1 cellular context compared by ENCODE assay signal in the genomic region with DNA sequence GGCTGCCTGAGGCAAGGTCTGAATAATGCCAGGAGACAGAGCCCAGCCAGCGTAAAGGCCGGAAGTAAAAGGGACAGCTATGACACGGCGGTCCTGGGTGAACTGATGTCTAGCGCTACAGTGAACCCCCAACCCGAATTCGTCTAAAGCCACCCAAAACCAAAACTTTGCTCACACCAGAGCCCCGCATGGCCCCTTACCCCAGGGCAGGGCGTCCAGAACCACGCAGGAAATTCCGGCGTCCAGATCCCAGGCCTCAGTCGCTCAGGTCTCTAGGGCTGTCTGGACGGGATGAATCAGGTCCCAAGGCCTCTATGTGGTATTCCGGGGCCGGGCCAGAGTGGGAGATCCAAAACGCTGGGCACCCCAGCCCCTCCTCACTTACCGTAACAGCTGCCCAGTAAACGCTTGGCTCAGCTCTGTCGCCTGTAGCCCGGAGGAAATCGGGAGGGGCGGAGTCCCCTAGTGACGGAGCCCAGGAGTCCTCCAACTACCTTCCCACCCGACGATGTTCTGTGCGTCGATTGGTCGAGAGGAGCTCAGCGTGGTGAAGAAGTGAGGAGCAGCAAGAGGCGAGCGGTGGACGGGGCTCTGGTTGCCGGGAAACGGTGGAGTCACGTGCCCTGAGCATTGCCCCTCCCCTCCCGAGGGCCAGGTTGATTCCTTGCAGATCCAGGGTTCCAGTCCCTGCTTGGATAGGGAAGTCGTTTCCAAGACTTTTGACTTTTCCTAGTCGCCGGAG.
TF ChIP-seq lines count a peak whose summit lies in the region.

TSS of gene CCDC32 (minus strand) at position 452 of the 742 bp plus-strand sequence. CDS start 2,027 bp downstream, outside the sequence.

TF ChIP-seq in K562, 482 proteins besides CTCF, POLR2A, EP300 and RAD21 (continued from another document and continues in another):
- TF ChIP-seq, protein P1, sequence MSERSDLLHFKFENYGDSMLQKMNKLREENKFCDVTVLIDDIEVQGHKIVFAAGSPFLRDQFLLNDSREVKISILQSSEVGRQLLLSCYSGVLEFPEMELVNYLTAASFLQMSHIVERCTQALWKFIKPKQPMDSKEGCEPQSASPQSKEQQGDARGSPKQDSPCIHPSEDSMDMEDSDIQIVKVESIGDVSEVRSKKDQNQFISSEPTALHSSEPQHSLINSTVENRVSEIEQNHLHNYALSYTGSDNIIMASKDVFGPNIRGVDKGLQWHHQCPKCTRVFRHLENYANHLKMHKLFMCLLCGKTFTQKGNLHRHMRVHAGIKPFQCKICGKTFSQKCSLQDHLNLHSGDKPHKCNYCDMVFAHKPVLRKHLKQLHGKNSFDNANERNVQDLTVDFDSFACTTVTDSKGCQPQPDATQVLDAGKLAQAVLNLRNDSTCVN (CRISPR knock-in tag; IDR thresholded peaks at IDR 0.05) = no peak
- no peak for TF ChIP-seq IRF2 (CRISPR knock-in tag; IDR thresholded peaks at IDR 0.05)
- TF ChIP-seq ZSCAN32 (CRISPR knock-in tag; IDR thresholded peaks at IDR 0.05) = no peak
- TF ChIP-seq, protein P2, sequence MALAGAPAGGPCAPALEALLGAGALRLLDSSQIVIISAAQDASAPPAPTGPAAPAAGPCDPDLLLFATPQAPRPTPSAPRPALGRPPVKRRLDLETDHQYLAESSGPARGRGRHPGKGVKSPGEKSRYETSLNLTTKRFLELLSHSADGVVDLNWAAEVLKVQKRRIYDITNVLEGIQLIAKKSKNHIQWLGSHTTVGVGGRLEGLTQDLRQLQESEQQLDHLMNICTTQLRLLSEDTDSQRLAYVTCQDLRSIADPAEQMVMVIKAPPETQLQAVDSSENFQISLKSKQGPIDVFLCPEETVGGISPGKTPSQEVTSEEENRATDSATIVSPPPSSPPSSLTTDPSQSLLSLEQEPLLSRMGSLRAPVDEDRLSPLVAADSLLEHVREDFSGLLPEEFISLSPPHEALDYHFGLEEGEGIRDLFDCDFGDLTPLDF (CRISPR knock-in tag; IDR thresholded peaks at IDR 0.05) = no peak
- TF ChIP-seq CC2D1A (IDR thresholded peaks at IDR 0.05) = no peak
- no peak for TF ChIP-seq RHOXF2B (CRISPR knock-in tag; conservative IDR thresholded peaks at IDR 0.05)
- TF ChIP-seq TARDBP (IDR thresholded peaks at IDR 0.05) = no peak
- TF ChIP-seq ATF3 (IDR thresholded peaks at IDR 0.05) = no peak
- TF ChIP-seq ATF3 (CRISPR knock-in tag; conservative IDR thresholded peaks at IDR 0.05) = no peak
- no peak for TF ChIP-seq GATAD2B (IDR thresholded peaks at IDR 0.05; ENCODE audit: borderline replicate concordance)
- TF ChIP-seq ZHX1 (conservative IDR thresholded peaks at IDR 0.05; ENCODE audit: low read length) = no peak
- TF ChIP-seq ARNT (IDR thresholded peaks at IDR 0.05) = no peak
- no peak for TF ChIP-seq ILK (tag; IDR thresholded peaks at IDR 0.05; ENCODE audit: borderline replicate concordance, low read depth)
- TF ChIP-seq SIRT6 (IDR thresholded peaks at IDR 0.05; ENCODE audit: low read depth, low read length) = no peak
- no peak for TF ChIP-seq ZNF253 (CRISPR knock-in tag; conservative IDR thresholded peaks at IDR 0.05)
- TF ChIP-seq, protein P3, sequence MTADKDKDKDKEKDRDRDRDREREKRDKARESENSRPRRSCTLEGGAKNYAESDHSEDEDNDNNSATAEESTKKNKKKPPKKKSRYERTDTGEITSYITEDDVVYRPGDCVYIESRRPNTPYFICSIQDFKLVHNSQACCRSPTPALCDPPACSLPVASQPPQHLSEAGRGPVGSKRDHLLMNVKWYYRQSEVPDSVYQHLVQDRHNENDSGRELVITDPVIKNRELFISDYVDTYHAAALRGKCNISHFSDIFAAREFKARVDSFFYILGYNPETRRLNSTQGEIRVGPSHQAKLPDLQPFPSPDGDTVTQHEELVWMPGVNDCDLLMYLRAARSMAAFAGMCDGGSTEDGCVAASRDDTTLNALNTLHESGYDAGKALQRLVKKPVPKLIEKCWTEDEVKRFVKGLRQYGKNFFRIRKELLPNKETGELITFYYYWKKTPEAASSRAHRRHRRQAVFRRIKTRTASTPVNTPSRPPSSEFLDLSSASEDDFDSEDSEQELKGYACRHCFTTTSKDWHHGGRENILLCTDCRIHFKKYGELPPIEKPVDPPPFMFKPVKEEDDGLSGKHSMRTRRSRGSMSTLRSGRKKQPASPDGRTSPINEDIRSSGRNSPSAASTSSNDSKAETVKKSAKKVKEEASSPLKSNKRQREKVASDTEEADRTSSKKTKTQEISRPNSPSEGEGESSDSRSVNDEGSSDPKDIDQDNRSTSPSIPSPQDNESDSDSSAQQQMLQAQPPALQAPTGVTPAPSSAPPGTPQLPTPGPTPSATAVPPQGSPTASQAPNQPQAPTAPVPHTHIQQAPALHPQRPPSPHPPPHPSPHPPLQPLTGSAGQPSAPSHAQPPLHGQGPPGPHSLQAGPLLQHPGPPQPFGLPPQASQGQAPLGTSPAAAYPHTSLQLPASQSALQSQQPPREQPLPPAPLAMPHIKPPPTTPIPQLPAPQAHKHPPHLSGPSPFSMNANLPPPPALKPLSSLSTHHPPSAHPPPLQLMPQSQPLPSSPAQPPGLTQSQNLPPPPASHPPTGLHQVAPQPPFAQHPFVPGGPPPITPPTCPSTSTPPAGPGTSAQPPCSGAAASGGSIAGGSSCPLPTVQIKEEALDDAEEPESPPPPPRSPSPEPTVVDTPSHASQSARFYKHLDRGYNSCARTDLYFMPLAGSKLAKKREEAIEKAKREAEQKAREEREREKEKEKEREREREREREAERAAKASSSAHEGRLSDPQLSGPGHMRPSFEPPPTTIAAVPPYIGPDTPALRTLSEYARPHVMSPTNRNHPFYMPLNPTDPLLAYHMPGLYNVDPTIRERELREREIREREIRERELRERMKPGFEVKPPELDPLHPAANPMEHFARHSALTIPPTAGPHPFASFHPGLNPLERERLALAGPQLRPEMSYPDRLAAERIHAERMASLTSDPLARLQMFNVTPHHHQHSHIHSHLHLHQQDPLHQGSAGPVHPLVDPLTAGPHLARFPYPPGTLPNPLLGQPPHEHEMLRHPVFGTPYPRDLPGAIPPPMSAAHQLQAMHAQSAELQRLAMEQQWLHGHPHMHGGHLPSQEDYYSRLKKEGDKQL (CRISPR knock-in tag; IDR thresholded peaks at IDR 0.05; ENCODE audit: borderline replicate concordance) = no peak
- TF ChIP-seq, protein P4, sequence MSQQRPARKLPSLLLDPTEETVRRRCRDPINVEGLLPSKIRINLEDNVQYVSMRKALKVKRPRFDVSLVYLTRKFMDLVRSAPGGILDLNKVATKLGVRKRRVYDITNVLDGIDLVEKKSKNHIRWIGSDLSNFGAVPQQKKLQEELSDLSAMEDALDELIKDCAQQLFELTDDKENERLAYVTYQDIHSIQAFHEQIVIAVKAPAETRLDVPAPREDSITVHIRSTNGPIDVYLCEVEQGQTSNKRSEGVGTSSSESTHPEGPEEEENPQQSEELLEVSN (IDR thresholded peaks at IDR 0.05; ENCODE audit: borderline replicate concordance in 1 of 2, extremely low read depth in 1 of 2, insufficient read depth in 1 of 2, insufficient read length in 1 of 2, low read depth in 1 of 2, low read length in 1 of 2, poor library complexity in 1 of 2, severe bottlenecking in 1 of 2) = peak; percentile 86 to 87
- TF ChIP-seq HDAC6 (IDR thresholded peaks at IDR 0.05; ENCODE audit: low read depth, low read length) = no peak
- TF ChIP-seq TCF7L2 (IDR thresholded peaks at IDR 0.05; ENCODE audit: low read depth, low read length) = no peak
- peak; percentile 70 for TF ChIP-seq TAF1 (IDR thresholded peaks at IDR 0.05; ENCODE audit: control insufficient read depth, extremely low read depth, insufficient read depth, low read length, severe bottlenecking)
- TF ChIP-seq, protein P5, sequence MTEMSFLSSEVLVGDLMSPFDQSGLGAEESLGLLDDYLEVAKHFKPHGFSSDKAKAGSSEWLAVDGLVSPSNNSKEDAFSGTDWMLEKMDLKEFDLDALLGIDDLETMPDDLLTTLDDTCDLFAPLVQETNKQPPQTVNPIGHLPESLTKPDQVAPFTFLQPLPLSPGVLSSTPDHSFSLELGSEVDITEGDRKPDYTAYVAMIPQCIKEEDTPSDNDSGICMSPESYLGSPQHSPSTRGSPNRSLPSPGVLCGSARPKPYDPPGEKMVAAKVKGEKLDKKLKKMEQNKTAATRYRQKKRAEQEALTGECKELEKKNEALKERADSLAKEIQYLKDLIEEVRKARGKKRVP (CRISPR knock-in tag; IDR thresholded peaks at IDR 0.05) = no peak
- TF ChIP-seq ZNF655 (CRISPR knock-in tag; IDR thresholded peaks at IDR 0.05) = no peak
- no peak for TF ChIP-seq ZNF551 (CRISPR knock-in tag; IDR thresholded peaks at IDR 0.05)
- TF ChIP-seq ETV1 (tag; conservative IDR thresholded peaks at IDR 0.05; ENCODE audit: low read depth) = peak; percentile 87
- no peak for TF ChIP-seq ZNF408 (CRISPR knock-in tag; IDR thresholded peaks at IDR 0.05; ENCODE audit: low read depth)
- TF ChIP-seq PHB (CRISPR knock-in tag; IDR thresholded peaks at IDR 0.05) = no peak
- peak; percentile 18; the same call in 1 of the 2 replicates for TF ChIP-seq ZBTB7A (IDR thresholded peaks at IDR 0.05; ENCODE audit: borderline replicate concordance, control insufficient read depth, low read depth, low read length)
- peak; percentile 83 for TF ChIP-seq CREM (IDR thresholded peaks at IDR 0.05; ENCODE audit: low read depth)
- TF ChIP-seq PTBP1 (IDR thresholded peaks at IDR 0.05; ENCODE audit: low read depth, low read length) = no peak
- TF ChIP-seq, protein P6, sequence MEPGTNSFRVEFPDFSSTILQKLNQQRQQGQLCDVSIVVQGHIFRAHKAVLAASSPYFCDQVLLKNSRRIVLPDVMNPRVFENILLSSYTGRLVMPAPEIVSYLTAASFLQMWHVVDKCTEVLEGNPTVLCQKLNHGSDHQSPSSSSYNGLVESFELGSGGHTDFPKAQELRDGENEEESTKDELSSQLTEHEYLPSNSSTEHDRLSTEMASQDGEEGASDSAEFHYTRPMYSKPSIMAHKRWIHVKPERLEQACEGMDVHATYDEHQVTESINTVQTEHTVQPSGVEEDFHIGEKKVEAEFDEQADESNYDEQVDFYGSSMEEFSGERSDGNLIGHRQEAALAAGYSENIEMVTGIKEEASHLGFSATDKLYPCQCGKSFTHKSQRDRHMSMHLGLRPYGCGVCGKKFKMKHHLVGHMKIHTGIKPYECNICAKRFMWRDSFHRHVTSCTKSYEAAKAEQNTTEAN (CRISPR knock-in tag; IDR thresholded peaks at IDR 0.05) = no peak
- no peak for TF ChIP-seq ZNF696 (CRISPR knock-in tag; conservative IDR thresholded peaks at IDR 0.05)
- no peak for TF ChIP-seq ZBTB49 (CRISPR knock-in tag; IDR thresholded peaks at IDR 0.05; ENCODE audit: borderline replicate concordance)
- TF ChIP-seq, protein P7, sequence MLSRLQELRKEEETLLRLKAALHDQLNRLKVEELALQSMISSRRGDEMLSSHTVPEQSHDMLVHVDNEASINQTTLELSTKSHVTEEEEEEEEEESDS (CRISPR knock-in tag; IDR thresholded peaks at IDR 0.05) = no peak
- no peak; a peak in 1 of 3 replicates for TF ChIP-seq CBX3 (IDR thresholded peaks at IDR 0.05; ENCODE audit: borderline replicate concordance in 1 of 2, low read length in 2 of 2)
- TF ChIP-seq ZZZ3 (IDR thresholded peaks at IDR 0.05) = no peak
- peak; percentile 54; the same call in 1 of the 2 replicates for TF ChIP-seq XRCC5 (IDR thresholded peaks at IDR 0.05; ENCODE audit: low read depth, low read length)
- TF ChIP-seq NCOA1 (IDR thresholded peaks at IDR 0.05; ENCODE audit: low read depth) = no peak
- no peak for TF ChIP-seq MED1 (CRISPR knock-in tag; IDR thresholded peaks at IDR 0.05; ENCODE audit: borderline replicate concordance)
- no peak for TF ChIP-seq DIDO1 (tag; IDR thresholded peaks at IDR 0.05; ENCODE audit: low read depth)
